ENCODE assay signal across 10 cellular contexts in genomic region chr10:125448596-125448995, GRCh38.
DNase-seq lines count a peak whose midpoint lies in the region; ATAC-seq and TF ChIP-seq lines count a peak whose summit lies in the region.
"Had no signal": no experiment of that assay in that cellular context is flagged by ENCODE, and none has a peak within 500 bp of the region (broad histone marks: within the 10 kb centered on the region; RNA-seq: fewer than 3 reads in every experiment).

No MANE protein-coding gene starts in this region.

- H4K20me1 ChIP-seq in GM23248 (ENCODE audit: insufficient read depth) = no peaks in the 10 kb centered on the region

- H3K36me3 Mint-ChIP-seq in CD14-positive monocyte = no peaks in the 10 kb centered on the region

- H3K79me2 ChIP-seq in GM23248 (ENCODE audit: insufficient read depth) = no peaks in the 10 kb centered on the region

- intact Hi-C loops in CD14-positive monocyte (cut with micrococcal nuclease) (no loop called here), vagina (cut with DNase I) (no loop called here)

- no peak overlapping the region for H3K4me2 ChIP-seq in GM23248 (ENCODE audit: unreplicated experiment)

- TF ChIP-seq POLR2A in vagina (IDR thresholded peaks at IDR 0.05) = no peak

- no peak for DNase-seq in CD14-positive monocyte (ENCODE audit: low spot score)
- DNase-seq in GM23248 = peak; percentile 39
- DNase-seq in SJCRH30 = peak; percentile 18 to 40
- peak; percentile 41 for DNase-seq in iPS DF 6.9 (ENCODE audit: low read depth, low spot score)
- no peak for DNase-seq in vagina (ENCODE audit: extremely low spot score in 2 of 2)
- DNase-seq in activated CD4-positive, CD25-positive, alpha-beta regulatory T cell (lab: John Stamatoyannopoulos, UW) = no peak
- no peak for DNase-seq in C1 segment of cervical spinal cord (lab: John Stamatoyannopoulos, UW)
- DNase-seq: NCI-H1694 treated with DMSO at 0.1 percent for 48 hours had no signal

- ATAC-seq in HG02763 (IDR thresholded peaks at IDR 0.05; ENCODE audit: unreplicated experiment) = no peak
- ATAC-seq: activated T-cell treated with anti-CD3 and anti-CD28 coated beads, Interleukin-2, amount 50 U/mL, for 72 hours had no signal

- H3K4me1 ChIP-seq in GM23248 (ENCODE audit: insufficient read depth) (no peaks in the 10 kb centered on the region), SJCRH30 (no peaks in the 10 kb centered on the region), iPS DF 6.9 (ENCODE audit: control insufficient read depth, insufficient read depth, low read length) (no peaks in the 10 kb centered on the region), vagina (no peaks in the 10 kb centered on the region)

- H3K27me3 ChIP-seq in GM23248 (replicated peaks; ENCODE audit: insufficient read depth) = no peaks in the 10 kb centered on the region; the same call in 1 of the 2 replicates
- H3K27me3 ChIP-seq in SJCRH30 = no peaks in the 10 kb centered on the region
- no peaks in the 10 kb centered on the region for H3K27me3 ChIP-seq in iPS DF 6.9 (ENCODE audit: control insufficient read depth, insufficient read depth, low read length)
- no peaks in the 10 kb centered on the region for H3K27me3 ChIP-seq in vagina

- TF ChIP-seq CTCF in CD14-positive monocyte (IDR thresholded peaks at IDR 0.05) (peak; percentile 6), vagina (IDR thresholded peaks at IDR 0.05) (no peak)

- H3K27ac Mint-ChIP-seq in CD14-positive monocyte = peak overlapping the region in 1 of 7 donors; percentile 12
- H3K27ac Mint-ChIP-seq: activated T-cell treated with anti-CD3 and anti-CD28 coated beads, Interleukin-2, amount 50 U/mL, for 72 hours had no signal

- H3K4me3 Mint-ChIP-seq in CD14-positive monocyte = no peak overlapping the region
- H3K4me3 Mint-ChIP-seq: activated T-cell treated with anti-CD3 and anti-CD28 coated beads, Interleukin-2, amount 50 U/mL, for 72 hours had no signal

- no peak overlapping the region for H3K4me3 ChIP-seq in GM23248
- no peak overlapping the region for H3K4me3 ChIP-seq in SJCRH30
- H3K4me3 ChIP-seq in iPS DF 6.9 (ENCODE audit: low read length) = no peak overlapping the region
- H3K4me3 ChIP-seq in vagina = no peak overlapping the region

- H3F3A ChIP-seq in GM23248 (ENCODE audit: insufficient read depth) = no peaks in the 10 kb centered on the region

- no peaks in the 10 kb centered on the region for H3K9me2 ChIP-seq in GM23248 (ENCODE audit: insufficient read depth)

- H3K27ac ChIP-seq in GM23248 (no peak overlapping the region), SJCRH30 (no peak overlapping the region), iPS DF 6.9 (ENCODE audit: low read length) (no peak overlapping the region), vagina (no peak overlapping the region)

- H3K4me1 Mint-ChIP-seq in CD14-positive monocyte = no peaks in the 10 kb centered on the region

- H3K9me3 Mint-ChIP-seq in CD14-positive monocyte = peaks cover 0 to 2% (median 0%) of the 10 kb centered on the region in 7 donors
- H3K9me3 Mint-ChIP-seq: activated T-cell treated with anti-CD3 and anti-CD28 coated beads, Interleukin-2, amount 50 U/mL, for 72 hours had no signal

- H3K9ac ChIP-seq in GM23248 = no peak overlapping the region

- in situ Hi-C loops in GM23248 (cut with MboI) = no loop called here

- no peaks in the 10 kb centered on the region for H3K9me3 ChIP-seq in GM23248 (ENCODE audit: low read depth)
- no peaks in the 10 kb centered on the region for H3K9me3 ChIP-seq in SJCRH30 (replicated peaks)
- no peaks in the 10 kb centered on the region for H3K9me3 ChIP-seq in iPS DF 6.9 (ENCODE audit: control insufficient read depth, insufficient read depth, low read length)
- no peaks in the 10 kb centered on the region for H3K9me3 ChIP-seq in vagina

- no peaks in the 10 kb centered on the region for H3K36me3 ChIP-seq in GM23248 (ENCODE audit: low read depth)
- H3K36me3 ChIP-seq in SJCRH30 = no peaks in the 10 kb centered on the region
- H3K36me3 ChIP-seq in iPS DF 6.9 (ENCODE audit: control insufficient read depth, insufficient read depth, low read length) = no peaks in the 10 kb centered on the region
- no peaks in the 10 kb centered on the region for H3K36me3 ChIP-seq in vagina

- WGBS in GM23248 (ENCODE audit: low coverage in 1 of 2, low lambda C conversion rate in 2 of 2, missing lambda C conversion rate in 2 of 2), 2 experiments = 7 to 11% methylated on average over 5 of the region's 5 CpGs
- WGBS in iPS DF 6.9 (ENCODE audit: insufficient coverage, insufficient read length) = no CpG with 5 or more reads among the region's 5 CpGs

- H3K27me3 Mint-ChIP-seq in CD14-positive monocyte (ENCODE audit: low read depth in 3 of 3) = peaks cover 1 to 9% (median 4%) of the 10 kb centered on the region in 3 donors

- H2AFZ ChIP-seq in GM23248 = no peak overlapping the region

Comparison
In these comparisons a context has a peak if more than half of its experiments do, and no peak if none do; other contexts are left out.
1. DNase-seq: peak in GM23248 (single experiment), SJCRH30 (2 of 2) and iPS DF 6.9 (single experiment); none in CD14-positive monocyte (single experiment), vagina (0 of 2), activated CD4-positive, CD25-positive, alpha-beta regulatory T cell (0 of 4) and C1 segment of cervical spinal cord (0 of 14).